1 cellular context compared by ENCODE assay signal in genomic region chr17:50950002-50950877, GRCh38.
A peak's percentile ranks its signal among the peaks of the same experiment; 100 is the strongest.
TF ChIP-seq lines count a peak whose summit lies in the region.

No MANE protein-coding gene starts in this region.

TF ChIP-seq in K562, 482 proteins besides CTCF, POLR2A, EP300 and RAD21 (continued from another document and continues in another):
- TF ChIP-seq TRIM25 (IDR thresholded peaks at IDR 0.05; ENCODE audit: borderline replicate concordance) (no peak), SRF (CRISPR knock-in tag; IDR thresholded peaks at IDR 0.05) (no peak; a peak in 1 of 4 replicates), ZNF583 (CRISPR knock-in tag; IDR thresholded peaks at IDR 0.05) (peak; percentile 64; the same call in 1 of the 2 replicates), DMBX1 (CRISPR knock-in tag; IDR thresholded peaks at IDR 0.05; ENCODE audit: borderline replicate concordance) (no peak), CCNT2 (IDR thresholded peaks at IDR 0.05; ENCODE audit: borderline replicate concordance, extremely low read depth, insufficient read length, low read depth, low read length) (peak; percentile 43), ZBTB11 (CRISPR knock-in tag; IDR thresholded peaks at IDR 0.05) (0 out of 6 replicates have a peak, but pooled peaks of 1 of the 3 experiments have one; percentile 6), FOXK1 (CRISPR knock-in tag; IDR thresholded peaks at IDR 0.05; ENCODE audit: borderline replicate concordance) (no peak), NFIX (CRISPR knock-in tag; IDR thresholded peaks at IDR 0.05; ENCODE audit: low read depth) (no peak), NEUROD1 (IDR thresholded peaks at IDR 0.05; ENCODE audit: borderline replicate concordance, low read depth, low read length, partially characterized antibody) (peak; percentile 51), SMARCE1 (IDR thresholded peaks at IDR 0.05) (peak; percentile 72), ZNF717 (CRISPR knock-in tag; IDR thresholded peaks at IDR 0.05) (no peak), E2F1 (CRISPR knock-in tag; IDR thresholded peaks at IDR 0.05) (peak; percentile 74; the same call in 1 of the 2 replicates), PML (IDR thresholded peaks at IDR 0.05; ENCODE audit: low read length) (no peak; the same call in 1 of the 2 replicates), TCF7 (IDR thresholded peaks at IDR 0.05; ENCODE audit: borderline replicate concordance) (peak; percentile 29; the same call in 1 of the 2 replicates), MYNN (IDR thresholded peaks at IDR 0.05) (no peak; the same call in 1 of the 2 replicates), MYNN (CRISPR knock-in tag; IDR thresholded peaks at IDR 0.05) (no peak), ELF2 (CRISPR knock-in tag; IDR thresholded peaks at IDR 0.05) (no peak), PHF20 (IDR thresholded peaks at IDR 0.05; ENCODE audit: partially characterized antibody) (no peak), NR0B1 (IDR thresholded peaks at IDR 0.05; ENCODE audit: partially characterized antibody) (no peak), E2F5 (CRISPR knock-in tag; IDR thresholded peaks at IDR 0.05) (no peak), GABPA (tag; conservative IDR thresholded peaks at IDR 0.05; ENCODE audit: low read depth) (no peak), EHMT2 (IDR thresholded peaks at IDR 0.05) (no peak), CHD2 (IDR thresholded peaks at IDR 0.05; ENCODE audit: low read depth, low read length) (no peak), ZNF165 (CRISPR knock-in tag; IDR thresholded peaks at IDR 0.05; ENCODE audit: borderline replicate concordance) (no peak), ARID4B (CRISPR knock-in tag; IDR thresholded peaks at IDR 0.05) (0 out of 2 replicates have a peak, but pooled peaks have one; percentile 15), POLR2AphosphoS5 (IDR thresholded peaks at IDR 0.05; ENCODE audit: control insufficient read depth, insufficient read depth, low read depth, low read length) (no peak), MTA2 (IDR thresholded peaks at IDR 0.05; ENCODE audit: low read depth) (0 out of 2 replicates have a peak, but pooled peaks have one; percentile 7), FOSL1 (tag; conservative IDR thresholded peaks at IDR 0.05) (peak; percentile 63), MNT (conservative IDR thresholded peaks at IDR 0.05) (peak in 1 of 2 experiments; percentile 69; a peak in 3 of 4 replicates), RBFOX2 (IDR thresholded peaks at IDR 0.05; ENCODE audit: low read depth, low read length) (peak; percentile 67), ATF4 (CRISPR knock-in tag; IDR thresholded peaks at IDR 0.05) (no peak; the same call in 1 of the 2 replicates), ZBTB26 (CRISPR knock-in tag; IDR thresholded peaks at IDR 0.05) (no peak), MAFF (IDR thresholded peaks at IDR 0.05; ENCODE audit: low read length) (peak; percentile 55; the same call in 1 of the 2 replicates), NR2C2 (CRISPR knock-in tag; IDR thresholded peaks at IDR 0.05) (no peak), NR2C2 (tag; IDR thresholded peaks at IDR 0.05) (peak; percentile 62), VEZF1 (CRISPR knock-in tag; IDR thresholded peaks at IDR 0.05) (peak; percentile 70), SPI1 (IDR thresholded peaks at IDR 0.05; ENCODE audit: borderline replicate concordance, low read depth, low read length) (peak; percentile 99), IRF1 (CRISPR knock-in tag; IDR thresholded peaks at IDR 0.05; ENCODE audit: borderline replicate concordance) (no peak), PCBP2 (IDR thresholded peaks at IDR 0.05; ENCODE audit: low read depth, low read length, poor library complexity, severe bottlenecking) (no peak), HDGF (IDR thresholded peaks at IDR 0.05) (0 out of 2 replicates have a peak, but pooled peaks have one; percentile 25)
